ENCODE assay signal across 12 cellular contexts in the genomic region with DNA sequence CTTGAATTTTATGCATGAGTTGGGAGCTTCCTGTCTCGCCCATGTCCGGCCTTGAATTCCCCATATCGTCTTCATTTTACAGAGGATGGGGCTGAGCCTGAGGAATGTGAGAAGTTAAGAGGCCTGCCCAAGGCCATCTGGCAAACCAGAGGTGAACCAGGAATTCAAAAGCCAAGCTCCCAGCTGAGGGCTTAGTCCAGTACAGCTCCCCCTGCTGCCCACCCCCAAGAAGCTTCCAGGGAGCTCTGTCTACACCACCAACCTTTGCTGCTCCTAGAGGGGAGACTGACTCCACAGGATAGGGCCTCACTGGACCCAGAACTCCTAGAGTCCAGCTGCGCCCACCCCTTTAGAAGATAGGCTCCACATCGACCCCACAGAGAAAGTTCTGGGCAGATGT. TPM values are rescaled to one million over a fixed set of nuclear protein-coding genes. Genes with fewer than 3 reads are reported as not detected.
A peak's percentile ranks its signal among the peaks of the same experiment; 100 is the strongest.
DNase-seq lines count a peak whose midpoint lies in the region; ATAC-seq and TF ChIP-seq lines count a peak whose summit lies in the region.
"Had no signal": no experiment of that assay in that cellular context is flagged by ENCODE, and none has a peak within 500 bp of the region (broad histone marks: within the 10 kb centered on the region; RNA-seq: fewer than 3 reads in every experiment).

No MANE protein-coding gene starts in this region.

- no peaks in the 10 kb centered on the region for H3K9me2 ChIP-seq in SK-N-SH

- CTCF ChIA-PET in SK-N-SH (lab: Yijun Ruan, JAX) = interaction anchor here (0.9 to 7.2 kb wide), 7 partner anchors 39 to 666 kb away, joined by 3 to 71 read pairs (median 3); no protein-coding TSS in a partner anchor

- no peaks in the 10 kb centered on the region for H3F3A ChIP-seq in SK-N-SH (replicated peaks; ENCODE audit: insufficient read depth)

- peak; percentile 34; the same call in 1 of the 2 replicates for TF ChIP-seq CTCF in SK-N-SH (IDR thresholded peaks at IDR 0.05)

- H3K27me3 ChIP-seq in SK-N-SH (ENCODE audit: insufficient read depth) = peaks cover 5% of the 10 kb centered on the region; the same call in 1 of the 2 replicates

- no peak overlapping the region for H3K4me2 ChIP-seq in SK-N-SH

- no peaks in the 10 kb centered on the region for H4K20me1 ChIP-seq in SK-N-SH (ENCODE audit: insufficient read depth)

- DNase-seq in DMS 273 (lab: John Stamatoyannopoulos, UW; ENCODE audit: unreplicated experiment) = peak; percentile 89
- DNase-seq in H4 (ENCODE audit: low spot score) = peak; percentile 23
- DNase-seq in SK-N-SH = peak; percentile 46
- peak; percentile 82 for DNase-seq in islet precursor cell
- DNase-seq in NCI-H187 (lab: John Stamatoyannopoulos, UW) = no peak
- DNase-seq in NOMO-1 treated with dmso at 0.1 percent for 144 hours (lab: John Stamatoyannopoulos, UW; ENCODE audit: unreplicated experiment) = no peak
- DNase-seq: activated CD8-positive, alpha-beta memory T cell treated with anti-CD3 and anti-CD28 coated beads, Interleukin-2, amount 50 U/mL, for 48 hours; GOT3 had no signal

- H3K9ac ChIP-seq in SK-N-SH = no peak overlapping the region

- POLR2A ChIA-PET in SK-N-SH (lab: Yijun Ruan, JAX) = no interaction called here

- no peak overlapping the region for H3K4me3 ChIP-seq in SK-N-SH (ENCODE audit: low read depth in 2 of 2, low read length in 1 of 2)
- H3K4me3 ChIP-seq: SK-N-MC had no signal

- no peaks in the 10 kb centered on the region for H3K79me2 ChIP-seq in SK-N-SH (ENCODE audit: insufficient read depth)

- TF ChIP-seq EP300 in SK-N-SH (IDR thresholded peaks at IDR 0.05; ENCODE audit: borderline replicate concordance in 1 of 2, low read depth in 1 of 2, low read length in 1 of 2) = no peak

- H3K36me3 ChIP-seq in SK-N-SH (replicated peaks in 1 of 2; ENCODE audit: control insufficient read depth in 1 of 2, insufficient read depth in 2 of 2, low read length in 1 of 2) = no peaks in the 10 kb centered on the region

- no peak for ATAC-seq in HG03571 (IDR thresholded peaks at IDR 0.05; ENCODE audit: unreplicated experiment)
- ATAC-seq in HG02759 (IDR thresholded peaks at IDR 0.05; ENCODE audit: unreplicated experiment) = no peak

- H3K4me1 ChIP-seq in SK-N-SH (ENCODE audit: control insufficient read depth in 1 of 2, insufficient read depth in 2 of 2, low read depth in 1 of 2, low read length in 1 of 2) = no peaks in the 10 kb centered on the region

- 13% methylated on average over 5 of the region's 5 CpGs for WGBS in SK-N-SH (ENCODE audit: low lambda C conversion rate)

- no peak overlapping the region for H3K27ac ChIP-seq in SK-N-SH (ENCODE audit: low read depth in 2 of 2, low read length in 1 of 2)
- H3K27ac ChIP-seq: SK-N-MC had no signal

- 0 out of 2 replicates have a peak, but pooled peaks have one; percentile 11 for TF ChIP-seq RAD21 in SK-N-SH (IDR thresholded peaks at IDR 0.05; ENCODE audit: low read length)

- H3K9me3 ChIP-seq in SK-N-SH = no peaks in the 10 kb centered on the region

- no peak overlapping the region for H2AFZ ChIP-seq in SK-N-SH (ENCODE audit: low read depth)

TF ChIP-seq in SK-N-SH, 30 proteins besides CTCF, POLR2A, EP300 and RAD21:
- TF ChIP-seq, protein P1, sequence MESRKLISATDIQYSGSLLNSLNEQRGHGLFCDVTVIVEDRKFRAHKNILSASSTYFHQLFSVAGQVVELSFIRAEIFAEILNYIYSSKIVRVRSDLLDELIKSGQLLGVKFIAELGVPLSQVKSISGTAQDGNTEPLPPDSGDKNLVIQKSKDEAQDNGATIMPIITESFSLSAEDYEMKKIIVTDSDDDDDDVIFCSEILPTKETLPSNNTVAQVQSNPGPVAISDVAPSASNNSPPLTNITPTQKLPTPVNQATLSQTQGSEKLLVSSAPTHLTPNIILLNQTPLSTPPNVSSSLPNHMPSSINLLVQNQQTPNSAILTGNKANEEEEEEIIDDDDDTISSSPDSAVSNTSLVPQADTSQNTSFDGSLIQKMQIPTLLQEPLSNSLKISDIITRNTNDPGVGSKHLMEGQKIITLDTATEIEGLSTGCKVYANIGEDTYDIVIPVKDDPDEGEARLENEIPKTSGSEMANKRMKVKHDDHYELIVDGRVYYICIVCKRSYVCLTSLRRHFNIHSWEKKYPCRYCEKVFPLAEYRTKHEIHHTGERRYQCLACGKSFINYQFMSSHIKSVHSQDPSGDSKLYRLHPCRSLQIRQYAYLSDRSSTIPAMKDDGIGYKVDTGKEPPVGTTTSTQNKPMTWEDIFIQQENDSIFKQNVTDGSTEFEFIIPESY (IDR thresholded peaks at IDR 0.05; ENCODE audit: borderline replicate concordance, low read depth) = no peak
- TF ChIP-seq, protein P2, sequence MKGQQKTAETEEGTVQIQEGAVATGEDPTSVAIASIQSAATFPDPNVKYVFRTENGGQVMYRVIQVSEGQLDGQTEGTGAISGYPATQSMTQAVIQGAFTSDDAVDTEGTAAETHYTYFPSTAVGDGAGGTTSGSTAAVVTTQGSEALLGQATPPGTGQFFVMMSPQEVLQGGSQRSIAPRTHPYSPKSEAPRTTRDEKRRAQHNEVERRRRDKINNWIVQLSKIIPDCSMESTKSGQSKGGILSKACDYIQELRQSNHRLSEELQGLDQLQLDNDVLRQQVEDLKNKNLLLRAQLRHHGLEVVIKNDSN (IDR thresholded peaks at IDR 0.05; ENCODE audit: borderline replicate concordance, low read depth) = no peak
- TF ChIP-seq POLR2AphosphoS5 (IDR thresholded peaks at IDR 0.05; ENCODE audit: low read depth, low read length) (no peak), RCOR1 (IDR thresholded peaks at IDR 0.05; ENCODE audit: low read length) (no peak), CHD2 (IDR thresholded peaks at IDR 0.05; ENCODE audit: low read length, partially characterized antibody) (no peak), SMC3 (IDR thresholded peaks at IDR 0.05; ENCODE audit: low read depth, low read length) (no peak), TEAD4 (IDR thresholded peaks at IDR 0.05; ENCODE audit: borderline replicate concordance, insufficient read depth) (no peak)
- TF ChIP-seq, protein P3, sequence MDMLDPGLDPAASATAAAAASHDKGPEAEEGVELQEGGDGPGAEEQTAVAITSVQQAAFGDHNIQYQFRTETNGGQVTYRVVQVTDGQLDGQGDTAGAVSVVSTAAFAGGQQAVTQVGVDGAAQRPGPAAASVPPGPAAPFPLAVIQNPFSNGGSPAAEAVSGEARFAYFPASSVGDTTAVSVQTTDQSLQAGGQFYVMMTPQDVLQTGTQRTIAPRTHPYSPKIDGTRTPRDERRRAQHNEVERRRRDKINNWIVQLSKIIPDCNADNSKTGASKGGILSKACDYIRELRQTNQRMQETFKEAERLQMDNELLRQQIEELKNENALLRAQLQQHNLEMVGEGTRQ (IDR thresholded peaks at IDR 0.05; ENCODE audit: borderline replicate concordance, low read depth, low read length) = no peak

RNA-seq across cellular contexts. Expression of a gene that starts 20.7 kb away (rescaled TPM):
- total RNA-seq in H4 (2014; rRNA removed; shearing (Covaris generic)) = not detected in 2 replicates
- polyA plus RNA-seq in SK-N-SH (2012; rRNA removed) = not detected in 2 replicates
- polyA plus RNA-seq in SK-N-SH (2012; cell fraction: cytosol; rRNA removed) = not detected in 2 replicates
- polyA plus RNA-seq in SK-N-SH (2012; cell fraction: nucleus; rRNA removed) = not detected in 2 replicates
- total RNA-seq: cerebellum had no signal

Comparison
In these comparisons a context has a peak if more than half of its experiments do, and no peak if none do; other contexts are left out.
1. DNase-seq: peak in DMS 273 (single experiment), H4 (single experiment), SK-N-SH (single experiment) and islet precursor cell (single experiment); none in NCI-H187 (0 of 2) and NOMO-1 treated with dmso at 0.1 percent for 144 hours (single experiment).